Comparison of ENCODE assay signal across 10 cellular contexts in the genomic region with DNA sequence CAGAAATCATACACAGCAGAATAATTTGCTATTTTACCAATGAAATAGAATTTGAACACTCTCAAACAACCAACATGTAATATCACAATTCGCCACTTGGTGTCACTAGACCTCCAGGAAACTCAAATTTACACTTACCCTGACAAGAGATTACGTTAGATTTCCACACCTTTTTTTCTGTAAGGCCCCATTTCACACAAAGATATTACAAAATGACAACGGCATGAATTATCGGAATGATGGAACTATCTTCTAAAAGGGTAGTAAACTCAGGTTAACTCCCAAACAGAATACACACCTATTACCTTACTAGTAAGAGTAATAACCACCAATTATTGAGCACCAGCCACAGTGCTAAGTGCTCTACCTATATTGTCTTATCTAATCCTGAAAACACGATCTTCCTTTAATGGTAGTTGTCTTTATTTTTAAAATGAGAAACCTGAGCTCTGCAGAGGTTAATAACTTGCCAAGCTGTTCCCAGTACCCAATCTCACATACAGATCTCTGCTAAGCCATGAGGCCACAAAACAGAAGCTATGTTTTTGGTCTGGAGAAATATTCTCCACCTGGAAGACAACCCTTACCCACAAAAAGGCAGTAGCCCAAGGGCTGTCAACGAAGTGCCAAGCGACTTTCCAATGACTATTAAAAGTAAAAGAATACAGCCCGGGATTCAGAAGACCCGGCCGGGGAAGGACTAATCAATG.
DNase-seq lines count a peak whose midpoint lies in the region; TF ChIP-seq lines count a peak whose summit lies in the region.
"Had no signal": no experiment of that assay in that cellular context is flagged by ENCODE, and none has a peak within 500 bp of the region (broad histone marks: within the 10 kb centered on the region; RNA-seq: fewer than 3 reads in every experiment).

No MANE protein-coding gene starts in this region.

- H3K4me2 ChIP-seq in skeletal muscle satellite cell (ENCODE audit: low read length), result peak overlapping the region; percentile 56
- H3K4me2 ChIP-seq: BLaER1 had no signal

- H3K4me1 ChIP-seq in right atrium auricular region (peaks cover 0 to 10% of the 10 kb centered on the region in 2 donors), skeletal muscle satellite cell (ENCODE audit: control insufficient read depth, insufficient read depth, low read length) (peaks cover 12% of the 10 kb centered on the region)

- H3K9me3 ChIP-seq in right atrium auricular region (peaks cover 0 to 3% of the 10 kb centered on the region in 2 donors), skeletal muscle satellite cell (replicated peaks; ENCODE audit: low read length) (no peaks in the 10 kb centered on the region)

- H3K4me3 ChIP-seq in right atrium auricular region (no peak overlapping the region), skeletal muscle satellite cell (ENCODE audit: low read length) (peak overlapping the region; percentile 19)
- H3K4me3 ChIP-seq: BLaER1 had no signal

- no peaks in the 10 kb centered on the region for H3K27me3 ChIP-seq in right atrium auricular region
- peaks cover 3% of the 10 kb centered on the region for H3K27me3 ChIP-seq in skeletal muscle satellite cell (ENCODE audit: control insufficient read depth, insufficient read depth, low read length)
- H3K27me3 ChIP-seq: BLaER1 had no signal

- TF ChIP-seq CTCF in right atrium auricular region (IDR thresholded peaks at IDR 0.05), result peak; percentile 77 to 86

- DNase-seq in DMS153 treated with DMSO at 0.1 percent for 48 hours (lab: John Stamatoyannopoulos, UW; ENCODE audit: unreplicated experiment) (peak; percentile 33), DMS153 (lab: John Stamatoyannopoulos, UW) (no peak), HCEC 1CT (peak; percentile 24), NCI-H2196 (lab: John Stamatoyannopoulos, UW; ENCODE audit: unreplicated experiment) (peak; percentile 56), amniotic epithelial cell (ENCODE audit: low read depth) (peak; percentile 69), right atrium auricular region (ENCODE audit: low spot score) (no peak), cortex of kidney (lab: John Stamatoyannopoulos, UW) (no peak)
- DNase-seq: activated naive CD8-positive, alpha-beta T cell treated with anti-CD3 and anti-CD28 coated beads, Interleukin-2, amount 10 ng/mL, durations not matched to agents 7 days and 5 days had no signal

- peak overlapping the region; percentile 54 to 75 for H3K27ac ChIP-seq in right atrium auricular region
- H3K27ac ChIP-seq: BLaER1 had no signal

- H3K9ac ChIP-seq in skeletal muscle satellite cell (ENCODE audit: low read depth, low read length), result peak overlapping the region; percentile 68
- H3K9ac ChIP-seq: BLaER1 had no signal

- H3K36me3 ChIP-seq in right atrium auricular region (no peaks in the 10 kb centered on the region), skeletal muscle satellite cell (ENCODE audit: insufficient read depth, low read length) (no peaks in the 10 kb centered on the region)
- H3K36me3 ChIP-seq: BLaER1 had no signal

Comparison
In these comparisons a context has a peak if more than half of its experiments do, and no peak if none do; other contexts are left out.
1. DNase-seq: peak in DMS153 treated with DMSO at 0.1 percent for 48 hours (single experiment), HCEC 1CT (single experiment), NCI-H2196 (single experiment) and amniotic epithelial cell (single experiment); none in DMS153 (single experiment), right atrium auricular region (single experiment) and cortex of kidney (single experiment).